21 cellular contexts compared by ENCODE assay signal in genomic region chr12:130437555-130438242, GRCh38.
"Had no signal": no experiment of that assay in that cellular context is flagged by ENCODE, and none has a peak within 500 bp of the region (broad histone marks: within the 10 kb centered on the region; RNA-seq: fewer than 3 reads in every experiment).

No MANE protein-coding gene starts in this region.

- H3K4me1 Mint-ChIP-seq: activated B cell treated with CpG ODN at 0.5 μM for 24 hours; activated CD8-positive, alpha-beta memory T cell treated with anti-CD3 and anti-CD28 coated beads, Interleukin-2, amount 10 ng/mL, durations not matched to agents 7 days and 5 days; activated naive CD4-positive, alpha-beta T cell treated with anti-CD3 and anti-CD28 coated beads, Interleukin-2, amount 50 U/mL, for 24 hours; activated naive CD8-positive, alpha-beta T cell treated with anti-CD3 and anti-CD28 coated beads, Interleukin-2, amount 50 U/mL, for 24 hours; endodermal cell; memory B cell; natural killer cell; neural progenitor cell had no signal

- H3K4me1 ChIP-seq: breast epithelium, neural progenitor cell, tibial nerve had no signal

- H3K27ac Mint-ChIP-seq: activated B cell treated with CpG ODN at 0.5 μM for 24 hours; activated CD8-positive, alpha-beta memory T cell treated with anti-CD3 and anti-CD28 coated beads, Interleukin-2, amount 10 ng/mL, durations not matched to agents 7 days and 5 days; activated CD8-positive, alpha-beta T cell treated with anti-CD3 and anti-CD28 coated beads, Interleukin-2, amount 10 ng/mL, durations not matched to agents 7 days and 5 days; activated naive CD4-positive, alpha-beta T cell treated with anti-CD3 and anti-CD28 coated beads, Interleukin-2, amount 50 U/mL, for 24 hours; activated naive CD8-positive, alpha-beta T cell treated with anti-CD3 and anti-CD28 coated beads, Interleukin-2, amount 50 U/mL, for 24 hours; dendritic cell treated with granulocyte-macrophage colony-stimulating factor and Interleukin-4, amounts not matched to agents 40 ng/mL and 50 ng/mL, for 4 days; endodermal cell; memory B cell; natural killer cell; neural progenitor cell had no signal

- H3K9me3 Mint-ChIP-seq: activated naive CD4-positive, alpha-beta T cell treated with anti-CD3 and anti-CD28 coated beads, Interleukin-2, amount 50 U/mL, for 24 hours; endodermal cell had no signal

- H3K27me3 Mint-ChIP-seq: activated B cell treated with CpG ODN at 0.5 μM for 24 hours; activated CD8-positive, alpha-beta memory T cell treated with anti-CD3 and anti-CD28 coated beads, Interleukin-2, amount 10 ng/mL, durations not matched to agents 7 days and 5 days; activated naive CD4-positive, alpha-beta T cell treated with anti-CD3 and anti-CD28 coated beads, Interleukin-2, amount 50 U/mL, for 24 hours; activated naive CD8-positive, alpha-beta T cell treated with anti-CD3 and anti-CD28 coated beads, Interleukin-2, amount 50 U/mL, for 24 hours; dendritic cell treated with granulocyte-macrophage colony-stimulating factor and Interleukin-4, amounts not matched to agents 40 ng/mL and 50 ng/mL, for 4 days; memory B cell had no signal

- DNase-seq: activated B cell treated with CpG ODN at 0.5 μM for 24 hours; activated CD4-positive, alpha-beta T cell treated with anti-CD3 and anti-CD28 coated beads, Interleukin-2, amount 50 U/mL, for 1 hour; activated CD8-positive, alpha-beta memory T cell treated with anti-CD3 and anti-CD28 coated beads, Interleukin-2, amount 10 ng/mL, durations not matched to agents 7 days and 5 days; activated CD8-positive, alpha-beta T cell treated with anti-CD3 and anti-CD28 coated beads, Interleukin-2, amount 10 ng/mL, durations not matched to agents 7 days and 5 days; activated gamma-delta T cell; activated naive CD8-positive, alpha-beta T cell treated with anti-CD3 and anti-CD28 coated beads, Interleukin-2, amount 50 U/mL, for 24 hours; amygdala; central memory CD4-positive, alpha-beta T cell; endodermal cell; foreskin fibroblast; hippocampal formation; natural killer cell; stimulated activated naive CD4-positive, alpha-beta T cell had no signal

- H3K27me3 ChIP-seq: breast epithelium, neural progenitor cell, tibial nerve had no signal

- H3K4me3 Mint-ChIP-seq: activated B cell treated with CpG ODN at 0.5 μM for 24 hours; activated CD8-positive, alpha-beta memory T cell treated with anti-CD3 and anti-CD28 coated beads, Interleukin-2, amount 10 ng/mL, durations not matched to agents 7 days and 5 days; activated CD8-positive, alpha-beta T cell treated with anti-CD3 and anti-CD28 coated beads, Interleukin-2, amount 10 ng/mL, durations not matched to agents 7 days and 5 days; activated naive CD4-positive, alpha-beta T cell treated with anti-CD3 and anti-CD28 coated beads, Interleukin-2, amount 50 U/mL, for 24 hours; activated naive CD8-positive, alpha-beta T cell treated with anti-CD3 and anti-CD28 coated beads, Interleukin-2, amount 50 U/mL, for 24 hours; dendritic cell treated with granulocyte-macrophage colony-stimulating factor and Interleukin-4, amounts not matched to agents 40 ng/mL and 50 ng/mL, for 4 days; endodermal cell; memory B cell; natural killer cell; neural progenitor cell had no signal

- ATAC-seq: activated CD8-positive, alpha-beta memory T cell treated with anti-CD3 and anti-CD28 coated beads, Interleukin-2, amount 10 ng/mL, durations not matched to agents 7 days and 5 days; activated CD8-positive, alpha-beta T cell treated with anti-CD3 and anti-CD28 coated beads, Interleukin-2, amount 10 ng/mL, durations not matched to agents 7 days and 5 days; activated naive CD8-positive, alpha-beta T cell treated with anti-CD3 and anti-CD28 coated beads, Interleukin-2, amount 50 U/mL, for 24 hours; esophagus mucosa; left colon; natural killer cell had no signal

- H3K4me3 ChIP-seq: breast epithelium, neural progenitor cell, tibial nerve had no signal

- H3K36me3 ChIP-seq: breast epithelium, neural progenitor cell, tibial nerve had no signal

- H3K27ac ChIP-seq: breast epithelium, neural progenitor cell, tibial nerve had no signal

- H3K36me3 Mint-ChIP-seq: activated CD8-positive, alpha-beta memory T cell treated with anti-CD3 and anti-CD28 coated beads, Interleukin-2, amount 10 ng/mL, durations not matched to agents 7 days and 5 days; activated naive CD4-positive, alpha-beta T cell treated with anti-CD3 and anti-CD28 coated beads, Interleukin-2, amount 50 U/mL, for 24 hours; memory B cell; natural killer cell had no signal
